ENCODE assay signal across 2 cellular contexts in the genomic region with DNA sequence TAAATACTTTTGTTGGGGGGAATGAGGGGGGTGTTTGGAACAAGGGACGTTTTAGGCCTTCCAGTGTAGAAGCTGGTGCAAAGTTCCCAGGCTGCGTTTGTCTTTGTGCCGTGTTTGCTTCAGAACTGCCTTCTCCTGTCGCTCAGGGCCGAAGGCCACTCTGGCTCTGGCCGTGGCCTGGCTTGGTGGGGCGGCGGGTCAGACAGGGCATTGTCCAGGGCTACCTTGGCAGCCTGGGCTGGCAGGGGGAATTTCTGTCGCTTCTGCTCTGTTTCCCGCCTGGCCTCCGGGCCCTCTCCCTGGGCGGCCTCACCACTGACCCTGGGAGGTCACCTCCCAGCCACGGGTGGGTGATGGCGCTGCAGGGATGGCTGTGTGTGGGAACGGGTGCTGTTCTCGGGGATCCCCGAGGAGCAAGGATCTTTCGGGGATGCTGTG.
A peak's percentile ranks its signal among the peaks of the same experiment; 100 is the strongest.
TF ChIP-seq lines count a peak whose summit lies in the region.

No MANE protein-coding gene starts in this region.

TF ChIP-seq in WTC11, 78 proteins besides CTCF, POLR2A, EP300 and RAD21 (continued from another document):
- TF ChIP-seq, protein P1, sequence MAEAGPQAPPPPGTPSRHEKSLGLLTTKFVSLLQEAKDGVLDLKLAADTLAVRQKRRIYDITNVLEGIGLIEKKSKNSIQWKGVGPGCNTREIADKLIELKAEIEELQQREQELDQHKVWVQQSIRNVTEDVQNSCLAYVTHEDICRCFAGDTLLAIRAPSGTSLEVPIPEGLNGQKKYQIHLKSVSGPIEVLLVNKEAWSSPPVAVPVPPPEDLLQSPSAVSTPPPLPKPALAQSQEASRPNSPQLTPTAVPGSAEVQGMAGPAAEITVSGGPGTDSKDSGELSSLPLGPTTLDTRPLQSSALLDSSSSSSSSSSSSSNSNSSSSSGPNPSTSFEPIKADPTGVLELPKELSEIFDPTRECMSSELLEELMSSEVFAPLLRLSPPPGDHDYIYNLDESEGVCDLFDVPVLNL (CRISPR knock-in tag; IDR thresholded peaks at IDR 0.05; ENCODE audit: borderline replicate concordance, low read depth) = no peak

TF ChIP-seq in HepG2, 621 proteins besides CTCF, POLR2A, EP300 and RAD21 (continued from another document and continues in another):
- TF ChIP-seq, protein P2, sequence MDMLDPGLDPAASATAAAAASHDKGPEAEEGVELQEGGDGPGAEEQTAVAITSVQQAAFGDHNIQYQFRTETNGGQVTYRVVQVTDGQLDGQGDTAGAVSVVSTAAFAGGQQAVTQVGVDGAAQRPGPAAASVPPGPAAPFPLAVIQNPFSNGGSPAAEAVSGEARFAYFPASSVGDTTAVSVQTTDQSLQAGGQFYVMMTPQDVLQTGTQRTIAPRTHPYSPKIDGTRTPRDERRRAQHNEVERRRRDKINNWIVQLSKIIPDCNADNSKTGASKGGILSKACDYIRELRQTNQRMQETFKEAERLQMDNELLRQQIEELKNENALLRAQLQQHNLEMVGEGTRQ (IDR thresholded peaks at IDR 0.05; ENCODE audit: low read depth, low read length) = no peak
- TF ChIP-seq, protein P2 (CRISPR knock-in tag; IDR thresholded peaks at IDR 0.05; ENCODE audit: borderline replicate concordance) = no peak
- TF ChIP-seq POLR2AphosphoS5 (IDR thresholded peaks at IDR 0.05; ENCODE audit: low read depth, low read length) = 0 out of 2 replicates have a peak, but pooled peaks have one; percentile 38
- TF ChIP-seq, protein P3, sequence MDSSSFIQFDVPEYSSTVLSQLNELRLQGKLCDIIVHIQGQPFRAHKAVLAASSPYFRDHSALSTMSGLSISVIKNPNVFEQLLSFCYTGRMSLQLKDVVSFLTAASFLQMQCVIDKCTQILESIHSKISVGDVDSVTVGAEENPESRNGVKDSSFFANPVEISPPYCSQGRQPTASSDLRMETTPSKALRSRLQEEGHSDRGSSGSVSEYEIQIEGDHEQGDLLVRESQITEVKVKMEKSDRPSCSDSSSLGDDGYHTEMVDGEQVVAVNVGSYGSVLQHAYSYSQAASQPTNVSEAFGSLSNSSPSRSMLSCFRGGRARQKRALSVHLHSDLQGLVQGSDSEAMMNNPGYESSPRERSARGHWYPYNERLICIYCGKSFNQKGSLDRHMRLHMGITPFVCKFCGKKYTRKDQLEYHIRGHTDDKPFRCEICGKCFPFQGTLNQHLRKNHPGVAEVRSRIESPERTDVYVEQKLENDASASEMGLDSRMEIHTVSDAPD (CRISPR knock-in tag; IDR thresholded peaks at IDR 0.05) = no peak
- TF ChIP-seq PHF21A (CRISPR knock-in tag; IDR thresholded peaks at IDR 0.05) = 0 out of 2 replicates have a peak, but pooled peaks have one; percentile 26
- no peak for TF ChIP-seq STAG1 (CRISPR knock-in tag; IDR thresholded peaks at IDR 0.05)
- no peak for TF ChIP-seq BORCS8-MEF2B (CRISPR knock-in tag; IDR thresholded peaks at IDR 0.05)
- TF ChIP-seq FOXJ3 (CRISPR knock-in tag; IDR thresholded peaks at IDR 0.05; ENCODE audit: borderline replicate concordance) = no peak
- TF ChIP-seq, protein P4, sequence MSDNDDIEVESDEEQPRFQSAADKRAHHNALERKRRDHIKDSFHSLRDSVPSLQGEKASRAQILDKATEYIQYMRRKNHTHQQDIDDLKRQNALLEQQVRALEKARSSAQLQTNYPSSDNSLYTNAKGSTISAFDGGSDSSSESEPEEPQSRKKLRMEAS (IDR thresholded peaks at IDR 0.05) = peak; percentile 21; the same call in 1 of the 2 replicates
- TF ChIP-seq, protein P5, sequence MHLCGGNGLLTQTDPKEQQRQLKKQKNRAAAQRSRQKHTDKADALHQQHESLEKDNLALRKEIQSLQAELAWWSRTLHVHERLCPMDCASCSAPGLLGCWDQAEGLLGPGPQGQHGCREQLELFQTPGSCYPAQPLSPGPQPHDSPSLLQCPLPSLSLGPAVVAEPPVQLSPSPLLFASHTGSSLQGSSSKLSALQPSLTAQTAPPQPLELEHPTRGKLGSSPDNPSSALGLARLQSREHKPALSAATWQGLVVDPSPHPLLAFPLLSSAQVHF (CRISPR knock-in tag; IDR thresholded peaks at IDR 0.05) = no peak
- TF ChIP-seq CENPX (CRISPR knock-in tag; IDR thresholded peaks at IDR 0.05) = no peak
- peak; percentile 92 for TF ChIP-seq HNRNPL (IDR thresholded peaks at IDR 0.05; ENCODE audit: low read depth, low read length)
- TF ChIP-seq, protein P6, sequence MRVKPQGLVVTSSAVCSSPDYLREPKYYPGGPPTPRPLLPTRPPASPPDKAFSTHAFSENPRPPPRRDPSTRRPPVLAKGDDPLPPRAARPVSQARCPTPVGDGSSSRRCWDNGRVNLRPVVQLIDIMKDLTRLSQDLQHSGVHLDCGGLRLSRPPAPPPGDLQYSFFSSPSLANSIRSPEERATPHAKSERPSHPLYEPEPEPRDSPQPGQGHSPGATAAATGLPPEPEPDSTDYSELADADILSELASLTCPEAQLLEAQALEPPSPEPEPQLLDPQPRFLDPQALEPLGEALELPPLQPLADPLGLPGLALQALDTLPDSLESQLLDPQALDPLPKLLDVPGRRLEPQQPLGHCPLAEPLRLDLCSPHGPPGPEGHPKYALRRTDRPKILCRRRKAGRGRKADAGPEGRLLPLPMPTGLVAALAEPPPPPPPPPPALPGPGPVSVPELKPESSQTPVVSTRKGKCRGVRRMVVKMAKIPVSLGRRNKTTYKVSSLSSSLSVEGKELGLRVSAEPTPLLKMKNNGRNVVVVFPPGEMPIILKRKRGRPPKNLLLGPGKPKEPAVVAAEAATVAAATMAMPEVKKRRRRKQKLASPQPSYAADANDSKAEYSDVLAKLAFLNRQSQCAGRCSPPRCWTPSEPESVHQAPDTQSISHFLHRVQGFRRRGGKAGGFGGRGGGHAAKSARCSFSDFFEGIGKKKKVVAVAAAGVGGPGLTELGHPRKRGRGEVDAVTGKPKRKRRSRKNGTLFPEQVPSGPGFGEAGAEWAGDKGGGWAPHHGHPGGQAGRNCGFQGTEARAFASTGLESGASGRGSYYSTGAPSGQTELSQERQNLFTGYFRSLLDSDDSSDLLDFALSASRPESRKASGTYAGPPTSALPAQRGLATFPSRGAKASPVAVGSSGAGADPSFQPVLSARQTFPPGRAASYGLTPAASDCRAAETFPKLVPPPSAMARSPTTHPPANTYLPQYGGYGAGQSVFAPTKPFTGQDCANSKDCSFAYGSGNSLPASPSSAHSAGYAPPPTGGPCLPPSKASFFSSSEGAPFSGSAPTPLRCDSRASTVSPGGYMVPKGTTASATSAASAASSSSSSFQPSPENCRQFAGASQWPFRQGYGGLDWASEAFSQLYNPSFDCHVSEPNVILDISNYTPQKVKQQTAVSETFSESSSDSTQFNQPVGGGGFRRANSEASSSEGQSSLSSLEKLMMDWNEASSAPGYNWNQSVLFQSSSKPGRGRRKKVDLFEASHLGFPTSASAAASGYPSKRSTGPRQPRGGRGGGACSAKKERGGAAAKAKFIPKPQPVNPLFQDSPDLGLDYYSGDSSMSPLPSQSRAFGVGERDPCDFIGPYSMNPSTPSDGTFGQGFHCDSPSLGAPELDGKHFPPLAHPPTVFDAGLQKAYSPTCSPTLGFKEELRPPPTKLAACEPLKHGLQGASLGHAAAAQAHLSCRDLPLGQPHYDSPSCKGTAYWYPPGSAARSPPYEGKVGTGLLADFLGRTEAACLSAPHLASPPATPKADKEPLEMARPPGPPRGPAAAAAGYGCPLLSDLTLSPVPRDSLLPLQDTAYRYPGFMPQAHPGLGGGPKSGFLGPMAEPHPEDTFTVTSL (CRISPR knock-in tag; IDR thresholded peaks at IDR 0.05; ENCODE audit: borderline replicate concordance) = no peak
- TF ChIP-seq DMAP1 (CRISPR knock-in tag; IDR thresholded peaks at IDR 0.05) = peak; percentile 50; the same call in 1 of the 2 replicates
- TF ChIP-seq KDM6A (CRISPR knock-in tag; IDR thresholded peaks at IDR 0.05; ENCODE audit: low read depth) = no peak
- TF ChIP-seq AHR (CRISPR knock-in tag; IDR thresholded peaks at IDR 0.05) = no peak
- TF ChIP-seq SNAI1 (CRISPR knock-in tag; IDR thresholded peaks at IDR 0.05; ENCODE audit: borderline replicate concordance) = no peak
- TF ChIP-seq, protein P7, sequence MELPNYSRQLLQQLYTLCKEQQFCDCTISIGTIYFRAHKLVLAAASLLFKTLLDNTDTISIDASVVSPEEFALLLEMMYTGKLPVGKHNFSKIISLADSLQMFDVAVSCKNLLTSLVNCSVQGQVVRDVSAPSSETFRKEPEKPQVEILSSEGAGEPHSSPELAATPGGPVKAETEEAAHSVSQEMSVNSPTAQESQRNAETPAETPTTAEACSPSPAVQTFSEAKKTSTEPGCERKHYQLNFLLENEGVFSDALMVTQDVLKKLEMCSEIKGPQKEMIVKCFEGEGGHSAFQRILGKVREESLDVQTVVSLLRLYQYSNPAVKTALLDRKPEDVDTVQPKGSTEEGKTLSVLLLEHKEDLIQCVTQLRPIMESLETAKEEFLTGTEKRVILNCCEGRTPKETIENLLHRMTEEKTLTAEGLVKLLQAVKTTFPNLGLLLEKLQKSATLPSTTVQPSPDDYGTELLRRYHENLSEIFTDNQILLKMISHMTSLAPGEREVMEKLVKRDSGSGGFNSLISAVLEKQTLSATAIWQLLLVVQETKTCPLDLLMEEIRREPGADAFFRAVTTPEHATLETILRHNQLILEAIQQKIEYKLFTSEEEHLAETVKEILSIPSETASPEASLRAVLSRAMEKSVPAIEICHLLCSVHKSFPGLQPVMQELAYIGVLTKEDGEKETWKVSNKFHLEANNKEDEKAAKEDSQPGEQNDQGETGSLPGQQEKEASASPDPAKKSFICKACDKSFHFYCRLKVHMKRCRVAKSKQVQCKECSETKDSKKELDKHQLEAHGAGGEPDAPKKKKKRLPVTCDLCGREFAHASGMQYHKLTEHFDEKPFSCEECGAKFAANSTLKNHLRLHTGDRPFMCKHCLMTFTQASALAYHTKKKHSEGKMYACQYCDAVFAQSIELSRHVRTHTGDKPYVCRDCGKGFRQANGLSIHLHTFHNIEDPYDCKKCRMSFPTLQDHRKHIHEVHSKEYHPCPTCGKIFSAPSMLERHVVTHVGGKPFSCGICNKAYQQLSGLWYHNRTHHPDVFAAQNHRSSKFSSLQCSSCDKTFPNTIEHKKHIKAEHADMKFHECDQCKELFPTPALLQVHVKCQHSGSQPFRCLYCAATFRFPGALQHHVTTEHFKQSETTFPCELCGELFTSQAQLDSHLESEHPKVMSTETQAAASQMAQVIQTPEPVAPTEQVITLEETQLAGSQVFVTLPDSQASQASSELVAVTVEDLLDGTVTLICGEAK (IDR thresholded peaks at IDR 0.05) = no peak
- TF ChIP-seq, protein P7 (CRISPR knock-in tag; IDR thresholded peaks at IDR 0.05) = 0 out of 2 replicates have a peak, but pooled peaks have one; percentile 34
- TF ChIP-seq, protein P8, sequence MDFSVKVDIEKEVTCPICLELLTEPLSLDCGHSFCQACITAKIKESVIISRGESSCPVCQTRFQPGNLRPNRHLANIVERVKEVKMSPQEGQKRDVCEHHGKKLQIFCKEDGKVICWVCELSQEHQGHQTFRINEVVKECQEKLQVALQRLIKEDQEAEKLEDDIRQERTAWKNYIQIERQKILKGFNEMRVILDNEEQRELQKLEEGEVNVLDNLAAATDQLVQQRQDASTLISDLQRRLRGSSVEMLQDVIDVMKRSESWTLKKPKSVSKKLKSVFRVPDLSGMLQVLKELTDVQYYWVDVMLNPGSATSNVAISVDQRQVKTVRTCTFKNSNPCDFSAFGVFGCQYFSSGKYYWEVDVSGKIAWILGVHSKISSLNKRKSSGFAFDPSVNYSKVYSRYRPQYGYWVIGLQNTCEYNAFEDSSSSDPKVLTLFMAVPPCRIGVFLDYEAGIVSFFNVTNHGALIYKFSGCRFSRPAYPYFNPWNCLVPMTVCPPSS (IDR thresholded peaks at IDR 0.05) = no peak
- TF ChIP-seq, protein P9, sequence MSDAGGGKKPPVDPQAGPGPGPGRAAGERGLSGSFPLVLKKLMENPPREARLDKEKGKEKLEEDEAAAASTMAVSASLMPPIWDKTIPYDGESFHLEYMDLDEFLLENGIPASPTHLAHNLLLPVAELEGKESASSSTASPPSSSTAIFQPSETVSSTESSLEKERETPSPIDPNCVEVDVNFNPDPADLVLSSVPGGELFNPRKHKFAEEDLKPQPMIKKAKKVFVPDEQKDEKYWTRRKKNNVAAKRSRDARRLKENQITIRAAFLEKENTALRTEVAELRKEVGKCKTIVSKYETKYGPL (CRISPR knock-in tag; IDR thresholded peaks at IDR 0.05) = no peak
- no peak for TF ChIP-seq ZNF30 (CRISPR knock-in tag; IDR thresholded peaks at IDR 0.05)
- TF ChIP-seq KLF16 (CRISPR knock-in tag; IDR thresholded peaks at IDR 0.05) = peak in 1 of 2 experiments; percentile 50; a peak in 1 of 4 replicates
- TF ChIP-seq, protein P10, sequence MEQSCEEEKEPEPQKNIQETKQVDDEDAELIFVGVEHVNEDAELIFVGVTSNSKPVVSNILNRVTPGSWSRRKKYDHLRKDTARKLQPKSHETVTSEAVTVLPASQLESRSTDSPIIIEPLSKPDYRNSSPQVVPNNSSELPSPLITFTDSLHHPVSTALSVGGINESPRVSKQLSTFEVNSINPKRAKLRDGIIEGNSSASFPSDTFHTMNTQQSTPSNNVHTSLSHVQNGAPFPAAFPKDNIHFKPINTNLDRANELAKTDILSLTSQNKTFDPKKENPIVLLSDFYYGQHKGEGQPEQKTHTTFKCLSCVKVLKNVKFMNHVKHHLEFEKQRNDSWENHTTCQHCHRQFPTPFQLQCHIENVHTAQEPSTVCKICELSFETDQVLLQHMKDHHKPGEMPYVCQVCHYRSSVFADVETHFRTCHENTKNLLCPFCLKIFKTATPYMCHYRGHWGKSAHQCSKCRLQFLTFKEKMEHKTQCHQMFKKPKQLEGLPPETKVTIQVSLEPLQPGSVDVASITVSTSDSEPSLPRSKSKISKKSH (CRISPR knock-in tag; IDR thresholded peaks at IDR 0.05; ENCODE audit: borderline replicate concordance) = 0 out of 2 replicates have a peak, but pooled peaks have one; percentile 34
